ENCODE assay signal across 15 cellular contexts in the genomic region with DNA sequence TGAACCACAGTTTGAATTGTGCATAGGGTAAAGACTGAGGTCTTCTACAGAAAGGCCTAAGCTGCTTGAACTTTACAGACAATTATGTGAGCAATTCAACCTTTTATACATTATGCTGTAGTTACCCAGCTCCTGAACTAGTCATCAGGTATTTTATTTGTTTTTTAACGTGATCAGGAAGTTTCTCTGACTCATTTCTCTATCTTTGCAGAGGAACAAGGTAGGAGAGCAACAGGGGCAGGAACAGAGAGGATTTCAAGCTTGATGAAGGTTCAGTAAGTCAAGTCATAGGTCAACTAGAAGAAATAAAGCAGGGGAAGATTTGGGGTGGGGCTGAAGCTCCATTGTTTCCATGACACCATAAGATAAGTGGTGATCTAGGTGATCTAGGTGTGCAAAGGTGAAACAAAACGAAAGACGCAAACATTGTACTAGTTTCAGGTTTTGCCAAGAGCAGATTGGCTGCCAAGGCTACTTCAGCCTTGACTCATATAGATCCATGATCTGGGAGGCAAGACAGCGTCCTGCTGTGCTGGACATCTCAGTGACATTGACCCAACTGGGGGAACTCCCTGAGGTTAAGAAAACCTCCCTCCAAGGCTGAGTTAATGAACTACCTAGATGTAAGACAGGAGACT.
DNase-seq lines count a peak whose midpoint lies in the region; ATAC-seq and TF ChIP-seq lines count a peak whose summit lies in the region.
"Had no signal": no experiment of that assay in that cellular context is flagged by ENCODE, and none has a peak within 500 bp of the region (broad histone marks: within the 10 kb centered on the region; RNA-seq: fewer than 3 reads in every experiment).

No MANE protein-coding gene starts in this region.

- TF ChIP-seq CTCF in DOHH2 (IDR thresholded peaks at IDR 0.05; ENCODE audit: low read depth, low read length, poor library complexity, severe bottlenecking), result no peak
- TF ChIP-seq CTCF in hepatocyte (IDR thresholded peaks at IDR 0.05; ENCODE audit: poor library complexity), result no peak
- no peak for TF ChIP-seq CTCF in right atrium auricular region (IDR thresholded peaks at IDR 0.05)

- intact Hi-C loops in posterior vena cava (cut with DNase I), result loop anchor here in 1 of 2 donors (10.0 kb wide), 1 partner anchor 164 kb away; no protein-coding TSS in a partner anchor

- H3K9me2 ChIP-seq in DOHH2 (replicated peaks; ENCODE audit: control insufficient read depth, low read length), result no peaks in the 10 kb centered on the region
- H3K9me2 ChIP-seq in hepatocyte (replicated peaks; ENCODE audit: insufficient read depth), result no peaks in the 10 kb centered on the region

- H3K4me1 ChIP-seq in DOHH2 (ENCODE audit: control insufficient read depth, low read length) (peaks cover 74% of the 10 kb centered on the region), hepatocyte (ENCODE audit: insufficient read depth) (peaks cover 5% of the 10 kb centered on the region), right atrium auricular region (no peaks in the 10 kb centered on the region)

- H3K4me2 ChIP-seq in DOHH2 (ENCODE audit: low read length) (peak overlapping the region; percentile 54), hepatocyte (peak overlapping the region; percentile 12)

- H3K27me3 ChIP-seq in DOHH2 (ENCODE audit: control insufficient read depth, low read length) (no peaks in the 10 kb centered on the region), hepatocyte (no peaks in the 10 kb centered on the region), right atrium auricular region (no peaks in the 10 kb centered on the region)

- H3K36me3 ChIP-seq in DOHH2 (ENCODE audit: control insufficient read depth, low read length) (no peaks in the 10 kb centered on the region), hepatocyte (replicated peaks; ENCODE audit: insufficient read depth, low read depth) (no peaks in the 10 kb centered on the region), right atrium auricular region (no peaks in the 10 kb centered on the region)
- H3K36me3 ChIP-seq: esophagus squamous epithelium had no signal

- no peak overlapping the region for H3K27ac ChIP-seq in DOHH2 (ENCODE audit: low read depth, low read length)
- peak overlapping the region; percentile 69 for H3K27ac ChIP-seq in hepatocyte
- no peak overlapping the region for H3K27ac ChIP-seq in right atrium auricular region

- no peak overlapping the region for H3K4me3 ChIP-seq in DOHH2 (ENCODE audit: low read length)
- no peak overlapping the region for H3K4me3 ChIP-seq in hepatocyte
- no peak overlapping the region for H3K4me3 ChIP-seq in right atrium auricular region
- H3K4me3 ChIP-seq: esophagus squamous epithelium had no signal

- no peaks in the 10 kb centered on the region for H3F3A ChIP-seq in DOHH2 (ENCODE audit: control insufficient read depth, insufficient read depth)

- 56% methylated on average over 4 of the region's 4 CpGs for WGBS in hepatocyte (ENCODE audit: low lambda C conversion rate, missing lambda C conversion rate)

- ATAC-seq in GM21381 (IDR thresholded peaks at IDR 0.05; ENCODE audit: unreplicated experiment) (peak; percentile 48), GM21423 (IDR thresholded peaks at IDR 0.05; ENCODE audit: unreplicated experiment) (no peak)
- ATAC-seq: activated naive CD4-positive, alpha-beta T cell treated with anti-CD3 and anti-CD28 coated beads, Interleukin-2, amount 50 U/mL, for 72 hours had no signal

- DNase-seq in HT-29 (ENCODE audit: low spot score) (peak; percentile 51), hepatocyte (ENCODE audit: low spot score) (peak; percentile 26), right atrium auricular region (ENCODE audit: low spot score) (no peak), NCI-H1694 (lab: John Stamatoyannopoulos, UW) (no peak), posterior vena cava (ENCODE audit: low spot score) (no peak)
- DNase-seq: DND-41; esophagus squamous epithelium; GOT3; NCI-H345; RPMI8226; stimulated activated CD4-positive, alpha-beta T cell treated with anti-CD3 and anti-CD28 coated beads, Interleukin-4, amount 100 ng/mL, for 4 hours had no signal

- H4K20me1 ChIP-seq in DOHH2 (ENCODE audit: control insufficient read depth, insufficient read depth, low read depth, low read length), result no peaks in the 10 kb centered on the region
- H4K20me1 ChIP-seq in hepatocyte (ENCODE audit: insufficient read depth, poor library complexity, severe bottlenecking), result no peaks in the 10 kb centered on the region

- no peaks in the 10 kb centered on the region for H3K79me2 ChIP-seq in DOHH2 (ENCODE audit: control insufficient read depth, low read length)
- H3K79me2 ChIP-seq in hepatocyte, result no peaks in the 10 kb centered on the region

- no peak overlapping the region for H2AFZ ChIP-seq in hepatocyte

- H3K9me3 ChIP-seq in DOHH2 (ENCODE audit: control insufficient read depth, insufficient read depth, low read length) (no peaks in the 10 kb centered on the region), hepatocyte (ENCODE audit: low read depth) (no peaks in the 10 kb centered on the region), right atrium auricular region (no peaks in the 10 kb centered on the region)
- H3K9me3 ChIP-seq: esophagus squamous epithelium had no signal

Comparison
In these comparisons a context has a peak if more than half of its experiments do, and no peak if none do; other contexts are left out.
1. DNase-seq: peak in HT-29 (single experiment) and hepatocyte (single experiment); none in right atrium auricular region (single experiment), NCI-H1694 (single experiment) and posterior vena cava (single experiment).